7 cellular contexts compared by ENCODE assay signal in the genomic region with DNA sequence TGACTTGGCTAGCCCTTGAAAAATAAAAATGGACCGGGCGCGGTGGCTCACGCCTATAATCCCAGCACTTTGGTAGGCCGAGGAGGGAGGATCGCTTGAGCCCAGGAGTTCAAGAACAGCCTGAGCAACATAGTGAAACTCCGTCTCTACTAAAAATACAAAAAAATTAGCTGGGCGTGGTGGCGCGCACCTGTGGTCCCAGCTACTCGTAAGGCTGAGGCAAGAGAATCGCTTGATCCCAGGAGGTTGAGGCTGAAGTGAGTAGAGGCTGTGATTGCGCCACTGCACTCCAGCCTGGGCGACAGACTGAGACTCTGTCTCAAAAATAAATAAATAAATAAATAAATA. TPM values are rescaled to one million over a fixed set of nuclear protein-coding genes. Genes with fewer than 3 reads are reported as not detected.
DNase-seq lines count a peak whose midpoint lies in the region; ATAC-seq and TF ChIP-seq lines count a peak whose summit lies in the region.
"Not testable (repeated sequence)": the region's sequence is repeated elsewhere in the genome, so short reads cannot be mapped to it uniquely, and the experiment has no call there.

No MANE protein-coding gene starts in this region.

- intact Hi-C loops in mucosa of descending colon (cut with DNase I, micrococcal nuclease) = not testable (repeated sequence)
- intact Hi-C loops in sigmoid colon (cut with DNase I) = loop anchor here (5.0 kb wide), 1 partner anchor 801 kb away; a partner anchor contains a TSS

- H3K9me3 ChIP-seq in OCI-LY1 (ENCODE audit: low read length); mucosa of descending colon; sigmoid colon: not testable (repeated sequence)

- peak overlapping the region; percentile 45 for H2AFZ ChIP-seq in OCI-LY1 (ENCODE audit: low read length)

- H3F3A ChIP-seq in OCI-LY1 (ENCODE audit: insufficient read depth, low read length) = not testable (repeated sequence)

- not testable (repeated sequence) for H3K4me2 ChIP-seq in OCI-LY1 (ENCODE audit: low read length)

- H3K27ac Mint-ChIP-seq in activated naive CD8-positive, alpha-beta T cell treated with anti-CD3 and anti-CD28 coated beads, Interleukin-2, amount 10 ng/mL, durations not matched to agents 7 days and 5 days = not testable (repeated sequence)

- H3K79me2 ChIP-seq in OCI-LY1 (ENCODE audit: insufficient read depth, low read length) = peaks cover 20% of the 10 kb centered on the region

- peak; percentile 2 for ATAC-seq in GM18508 (IDR thresholded peaks at IDR 0.05; ENCODE audit: insufficient read depth, unreplicated experiment)
- ATAC-seq in HG02852 (IDR thresholded peaks at IDR 0.05; ENCODE audit: unreplicated experiment) = peak; percentile 3
- not testable (repeated sequence) for ATAC-seq in activated naive CD8-positive, alpha-beta T cell treated with anti-CD3 and anti-CD28 coated beads, Interleukin-2, amount 10 ng/mL, durations not matched to agents 7 days and 5 days (ENCODE audit: low read depth)
- ATAC-seq in mucosa of descending colon = peak; percentile 33

- peak; percentile 31 for DNase-seq in activated naive CD8-positive, alpha-beta T cell treated with anti-CD3 and anti-CD28 coated beads, Interleukin-2, amount 10 ng/mL, durations not matched to agents 7 days and 5 days
- DNase-seq in fibroblast of pulmonary artery (ENCODE audit: low read depth); sigmoid colon: not testable (repeated sequence)
- peak; percentile 51 to 61 (median 55) for DNase-seq in mucosa of descending colon

- not testable (repeated sequence) for H3K27me3 ChIP-seq in OCI-LY1 (ENCODE audit: insufficient read depth, low read length); sigmoid colon

- H3K4me1 Mint-ChIP-seq in activated naive CD8-positive, alpha-beta T cell treated with anti-CD3 and anti-CD28 coated beads, Interleukin-2, amount 10 ng/mL, durations not matched to agents 7 days and 5 days = peaks cover 20% of the 10 kb centered on the region

- not testable (repeated sequence) for H3K9ac ChIP-seq in OCI-LY1 (ENCODE audit: low read length)

- POLR2A ChIA-PET in activated naive CD8-positive, alpha-beta T cell treated with anti-CD3 and anti-CD28 coated beads, Interleukin-2, amount 10 ng/mL, durations not matched to agents 7 days and 5 days (lab: Charles Lee) = interaction anchor here (1.3 to 1.7 kb wide), 3 partner anchors 14 to 596 kb away, joined by 3 to 5 read pairs (median 3); a partner anchor contains a TSS

- H3K27ac ChIP-seq in OCI-LY1 (ENCODE audit: low read depth, low read length, poor library complexity, severe bottlenecking) = not testable (repeated sequence)
- peak overlapping the region; percentile 85 to 91 (median 86) for H3K27ac ChIP-seq in sigmoid colon

- H4K20me1 ChIP-seq in OCI-LY1 (ENCODE audit: insufficient read depth, low read length) = not testable (repeated sequence)

- H3K36me3 Mint-ChIP-seq in activated naive CD8-positive, alpha-beta T cell treated with anti-CD3 and anti-CD28 coated beads, Interleukin-2, amount 10 ng/mL, durations not matched to agents 7 days and 5 days = not testable (repeated sequence)

- not testable (repeated sequence) for TF ChIP-seq CTCF in OCI-LY1 (IDR thresholded peaks at IDR 0.05; ENCODE audit: low read length); fibroblast of pulmonary artery (IDR thresholded peaks at IDR 0.05; ENCODE audit: low read length, missing control alignments); mucosa of descending colon (IDR thresholded peaks at IDR 0.05); sigmoid colon (IDR thresholded peaks at IDR 0.05)

- peaks cover 19% of the 10 kb centered on the region for H3K4me1 ChIP-seq in OCI-LY1 (ENCODE audit: insufficient read depth, low read length, severe bottlenecking)
- H3K4me1 ChIP-seq in mucosa of descending colon (ENCODE audit: low read depth) = peaks cover 26% of the 10 kb centered on the region
- H3K4me1 ChIP-seq in sigmoid colon = peaks cover 0 to 20% (median 17%) of the 10 kb centered on the region in 4 donors

- peak overlapping the region; percentile 15 for H3K4me3 Mint-ChIP-seq in activated naive CD8-positive, alpha-beta T cell treated with anti-CD3 and anti-CD28 coated beads, Interleukin-2, amount 10 ng/mL, durations not matched to agents 7 days and 5 days

- WGBS in sigmoid colon, 2 donors = 28 to 71% methylated on average over 14 of the region's 14 CpGs

- H3K9me3 Mint-ChIP-seq in activated naive CD8-positive, alpha-beta T cell treated with anti-CD3 and anti-CD28 coated beads, Interleukin-2, amount 10 ng/mL, durations not matched to agents 7 days and 5 days = not testable (repeated sequence)

- H3K4me3 ChIP-seq in OCI-LY1 (ENCODE audit: low read depth, low read length, poor library complexity, severe bottlenecking); mucosa of descending colon: not testable (repeated sequence)
- peak overlapping the region; percentile 90 for H3K4me3 ChIP-seq in fibroblast of pulmonary artery (replicated peaks; ENCODE audit: low read depth, low read length)
- H3K4me3 ChIP-seq in sigmoid colon = peak overlapping the region; percentile 66 to 90 (median 80)

- not testable (repeated sequence) for H3K27me3 Mint-ChIP-seq in activated naive CD8-positive, alpha-beta T cell treated with anti-CD3 and anti-CD28 coated beads, Interleukin-2, amount 10 ng/mL, durations not matched to agents 7 days and 5 days

- H3K36me3 ChIP-seq in OCI-LY1 (ENCODE audit: insufficient read depth, low read length) (peaks cover 26% of the 10 kb centered on the region), sigmoid colon (peaks cover 4 to 26% (median 6%) of the 10 kb centered on the region in 4 donors)
- not testable (repeated sequence) for H3K36me3 ChIP-seq in mucosa of descending colon (ENCODE audit: low read depth)

- not testable (repeated sequence) for TF ChIP-seq POLR2A in sigmoid colon (IDR thresholded peaks at IDR 0.05)

- H3K9me2 ChIP-seq in OCI-LY1 (ENCODE audit: low read depth, low read length) = not testable (repeated sequence)

- not testable (repeated sequence) for TF ChIP-seq EP300 in sigmoid colon (IDR thresholded peaks at IDR 0.05)

RNA-seq across cellular contexts. Expression of a gene that starts 0.4 kb away (rescaled TPM):
- total RNA-seq in activated naive CD8-positive, alpha-beta T cell treated with anti-CD3 and anti-CD28 coated beads, Interleukin-2, amount 10 ng/mL, durations not matched to agents 7 days and 5 days = 10 to 100 TPM; 42.0 to 44.0 TPM
- total RNA-seq in mucosa of descending colon = 10 to 100 TPM; 42.6 to 54.7 (median 46.6) TPM
- 10 to 100 TPM; 38.3 to 65.0 (median 50.9) TPM for total RNA-seq in sigmoid colon
- 10 to 100 TPM; 52.2 to 60.8 (median 55.3) TPM for polyA plus RNA-seq in sigmoid colon
